Comparison of ENCODE assay signal across 1 cellular context in genomic region chr10:30187010-30187409, GRCh38.
TF ChIP-seq lines count a peak whose summit lies in the region.

No MANE protein-coding gene starts in this region.

TF ChIP-seq in K562, 482 proteins besides CTCF, POLR2A, EP300 and RAD21 (continued from another document):
- TF ChIP-seq ZBTB5 (IDR thresholded peaks at IDR 0.05) (no peak), ESRRA (IDR thresholded peaks at IDR 0.05; ENCODE audit: borderline replicate concordance, low read depth) (peak; percentile 78; the same call in 1 of the 2 replicates), KLF6 (CRISPR knock-in tag; IDR thresholded peaks at IDR 0.05; ENCODE audit: borderline replicate concordance) (no peak), RBM25 (IDR thresholded peaks at IDR 0.05; ENCODE audit: low read depth, low read length, severe bottlenecking) (peak; percentile 84), ADNP (tag; IDR thresholded peaks at IDR 0.05) (no peak)
